ENCODE assay signal across 10 cellular contexts in genomic region chr6:50145125-50145524, GRCh38.
DNase-seq lines count a peak whose midpoint lies in the region; ATAC-seq and TF ChIP-seq lines count a peak whose summit lies in the region.
"Had no signal": no experiment of that assay in that cellular context is flagged by ENCODE, and none has a peak within 500 bp of the region (broad histone marks: within the 10 kb centered on the region; RNA-seq: fewer than 3 reads in every experiment).

No MANE protein-coding gene starts in this region.

- H3K9me3 ChIP-seq in PC-9 (ENCODE audit: insufficient read depth, low read depth) = no peaks in the 10 kb centered on the region
- H3K9me3 ChIP-seq in fibroblast of lung (ENCODE audit: control insufficient read depth, insufficient read depth, low read depth, low read length) = no peaks in the 10 kb centered on the region

- DNase-seq in PC-9 (no peak), fibroblast of lung (ENCODE audit: low read depth in 2 of 2) (peak in 1 of 2 donors; percentile 41), mucosa of gallbladder (ENCODE audit: low spot score) (no peak)
- no peak for DNase-seq in activated CD4-positive, alpha-beta T cell treated with anti-CD3 and anti-CD28 coated beads, Interleukin-2, amount 50 U/mL, for 1 hour
- DNase-seq: activated CD4-positive, alpha-beta T cell treated with anti-CD3 and anti-CD28 coated beads, Interleukin-2, amount 50 U/mL, for 48 hours; NCI-H2081 had no signal

- H2AFZ ChIP-seq in PC-9 (no peak overlapping the region), fibroblast of lung (ENCODE audit: low read length) (no peak overlapping the region)

- no peak overlapping the region for H3K9ac ChIP-seq in fibroblast of lung (ENCODE audit: insufficient read depth, low read length)

- H3K4me3 ChIP-seq in PC-9 (no peak overlapping the region), fibroblast of lung (replicated peaks in 1 of 4; ENCODE audit: control extremely low read depth in 1 of 4, insufficient read depth in 1 of 4, low read depth in 3 of 4, low read length in 4 of 4) (no peak overlapping the region)

- peak; percentile 79 for TF ChIP-seq CTCF in 22Rv1 (IDR thresholded peaks at IDR 0.05)
- peak; percentile 53 for TF ChIP-seq CTCF in GM12873 (IDR thresholded peaks at IDR 0.05; ENCODE audit: insufficient read depth, low read depth, low read length, missing control alignments)
- TF ChIP-seq CTCF in PC-9 (conservative IDR thresholded peaks at IDR 0.05) = peak; percentile 73
- TF ChIP-seq CTCF in fibroblast of lung (conservative IDR thresholded peaks at IDR 0.05 in 1 of 2, IDR thresholded peaks at IDR 0.05 in 1 of 2; ENCODE audit: low read depth in 1 of 2, low read length in 2 of 2) = peak; percentile 40 to 66

- BruUV-seq in PC-9 (replicated peaks; lab: Mats Ljungman, UMichigan) = no TSS peak

- ATAC-seq in GM21360 (IDR thresholded peaks at IDR 0.05; ENCODE audit: unreplicated experiment) (no peak), HG02763 (IDR thresholded peaks at IDR 0.05; ENCODE audit: unreplicated experiment) (no peak)

- H3F3A ChIP-seq in PC-9 (ENCODE audit: insufficient read depth, low read depth) = no peaks in the 10 kb centered on the region

- no peaks in the 10 kb centered on the region for H3K9me2 ChIP-seq in PC-9 (ENCODE audit: insufficient read depth)

- H3K36me3 ChIP-seq in PC-9 (ENCODE audit: low read depth) = no peaks in the 10 kb centered on the region
- H3K36me3 ChIP-seq in fibroblast of lung (ENCODE audit: control insufficient read depth, insufficient read depth, low read length) = no peaks in the 10 kb centered on the region

- no peaks in the 10 kb centered on the region for H3K4me1 ChIP-seq in PC-9 (replicated peaks; ENCODE audit: insufficient read depth)
- H3K4me1 ChIP-seq in fibroblast of lung (ENCODE audit: control insufficient read depth, extremely low read depth, insufficient read depth, low read length) = no peaks in the 10 kb centered on the region

- H3K27ac ChIP-seq in 22Rv1 = no peak overlapping the region
- H3K27ac ChIP-seq in PC-9 = no peak overlapping the region
- no peak overlapping the region for H3K27ac ChIP-seq in fibroblast of lung (ENCODE audit: insufficient read depth, low read length)

- H4K20me1 ChIP-seq in PC-9 (ENCODE audit: insufficient read depth) (no peaks in the 10 kb centered on the region), fibroblast of lung (ENCODE audit: control insufficient read depth, extremely low read depth, insufficient read depth, low read length) (no peaks in the 10 kb centered on the region)

- H3K79me2 ChIP-seq in PC-9 (ENCODE audit: low read depth) (no peaks in the 10 kb centered on the region), fibroblast of lung (ENCODE audit: control insufficient read depth, insufficient read depth, low read length) (no peaks in the 10 kb centered on the region)

- CTCF ChIA-PET in PC-9 (lab: Charles Lee) = no interaction called here

- H3K4me2 ChIP-seq in PC-9 (no peak overlapping the region), fibroblast of lung (ENCODE audit: extremely low read depth, insufficient read depth, low read length) (no peak overlapping the region)

- H3K27me3 ChIP-seq in PC-9 (ENCODE audit: insufficient read depth, low read depth) (no peaks in the 10 kb centered on the region), fibroblast of lung (ENCODE audit: control insufficient read depth, insufficient read depth, low read length) (no peaks in the 10 kb centered on the region)

- POLR2A ChIA-PET in PC-9 (lab: Charles Lee; ENCODE audit: unreplicated experiment) = interaction anchor here (0.7 kb wide), 1 partner anchor 684 kb away, joined by 8 read pairs; no protein-coding TSS in a partner anchor

- intact Hi-C loops in PC-9 (cut with micrococcal nuclease; ENCODE audit: unreplicated experiment) = no loop called here
